ENCODE assay signal across 1 cellular context in the genomic region with DNA sequence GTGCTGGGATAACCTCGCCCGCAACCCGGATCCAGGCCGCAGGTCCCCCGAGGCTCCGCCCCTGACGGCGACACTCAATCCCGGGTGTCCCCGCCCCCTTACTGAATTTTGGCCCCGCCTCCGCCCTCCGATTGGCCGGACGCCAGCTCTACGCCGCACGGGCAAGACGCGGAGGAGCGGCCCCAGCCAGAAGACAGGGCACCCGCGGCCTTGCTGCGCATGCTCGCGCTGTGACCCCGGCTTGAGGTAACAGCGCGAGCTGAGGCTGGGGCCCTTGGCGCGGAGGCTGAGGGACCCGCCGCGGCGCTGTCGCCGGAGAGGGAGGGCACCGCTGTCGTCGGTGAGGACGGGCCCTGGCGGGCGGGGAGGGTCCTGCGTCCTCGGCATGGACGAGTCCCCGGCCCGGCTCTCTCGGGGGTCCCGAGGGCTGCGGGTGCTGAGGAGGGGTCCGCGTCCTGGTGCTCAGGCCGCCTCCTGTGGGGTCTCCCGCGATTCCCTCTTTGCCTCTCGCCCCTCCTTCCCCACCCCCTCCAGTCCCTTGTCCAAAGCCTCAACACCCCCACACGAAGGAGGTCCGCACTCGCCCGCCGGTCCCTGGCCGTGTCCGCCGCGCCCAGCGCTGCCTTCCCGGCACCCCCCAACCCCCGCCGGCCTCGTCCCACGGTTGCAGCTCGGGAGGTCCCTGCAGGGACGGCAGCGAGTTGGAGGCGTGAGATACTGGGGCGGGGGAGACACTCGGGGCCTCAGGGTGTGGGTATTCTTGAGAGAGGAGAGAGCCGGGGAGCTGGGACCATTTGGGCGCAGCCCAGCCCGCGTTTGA.
A peak's percentile ranks its signal among the peaks of the same experiment; 100 is the strongest.
TF ChIP-seq lines count a peak whose summit lies in the region.

A gene with protein sequence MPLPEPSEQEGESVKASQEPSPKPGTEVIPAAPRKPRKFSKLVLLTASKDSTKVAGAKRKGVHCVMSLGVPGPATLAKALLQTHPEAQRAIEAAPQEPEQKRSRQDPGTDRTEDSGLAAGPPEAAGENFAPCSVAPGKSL (plus strand): TSS at position 189 of the 820 bp plus-strand sequence. CDS start 13,235 bp downstream, outside the sequence.

TF ChIP-seq in K562, 482 proteins besides CTCF, POLR2A, EP300 and RAD21 (continued from another document and continues in another):
- TF ChIP-seq, protein P1, sequence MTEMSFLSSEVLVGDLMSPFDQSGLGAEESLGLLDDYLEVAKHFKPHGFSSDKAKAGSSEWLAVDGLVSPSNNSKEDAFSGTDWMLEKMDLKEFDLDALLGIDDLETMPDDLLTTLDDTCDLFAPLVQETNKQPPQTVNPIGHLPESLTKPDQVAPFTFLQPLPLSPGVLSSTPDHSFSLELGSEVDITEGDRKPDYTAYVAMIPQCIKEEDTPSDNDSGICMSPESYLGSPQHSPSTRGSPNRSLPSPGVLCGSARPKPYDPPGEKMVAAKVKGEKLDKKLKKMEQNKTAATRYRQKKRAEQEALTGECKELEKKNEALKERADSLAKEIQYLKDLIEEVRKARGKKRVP (CRISPR knock-in tag; IDR thresholded peaks at IDR 0.05): no peak
- TF ChIP-seq, protein P2, sequence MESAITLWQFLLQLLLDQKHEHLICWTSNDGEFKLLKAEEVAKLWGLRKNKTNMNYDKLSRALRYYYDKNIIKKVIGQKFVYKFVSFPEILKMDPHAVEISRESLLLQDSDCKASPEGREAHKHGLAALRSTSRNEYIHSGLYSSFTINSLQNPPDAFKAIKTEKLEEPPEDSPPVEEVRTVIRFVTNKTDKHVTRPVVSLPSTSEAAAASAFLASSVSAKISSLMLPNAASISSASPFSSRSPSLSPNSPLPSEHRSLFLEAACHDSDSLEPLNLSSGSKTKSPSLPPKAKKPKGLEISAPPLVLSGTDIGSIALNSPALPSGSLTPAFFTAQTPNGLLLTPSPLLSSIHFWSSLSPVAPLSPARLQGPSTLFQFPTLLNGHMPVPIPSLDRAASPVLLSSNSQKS (CRISPR knock-in tag; IDR thresholded peaks at IDR 0.05): no peak
- TF ChIP-seq TARDBP (IDR thresholded peaks at IDR 0.05): no peak
- no peak for TF ChIP-seq ZNF408 (CRISPR knock-in tag; IDR thresholded peaks at IDR 0.05; ENCODE audit: low read depth)
- TF ChIP-seq ZNF561 (CRISPR knock-in tag; conservative IDR thresholded peaks at IDR 0.05): no peak
- TF ChIP-seq CREM (IDR thresholded peaks at IDR 0.05; ENCODE audit: low read depth): peak; percentile 51
- TF ChIP-seq, protein P3, sequence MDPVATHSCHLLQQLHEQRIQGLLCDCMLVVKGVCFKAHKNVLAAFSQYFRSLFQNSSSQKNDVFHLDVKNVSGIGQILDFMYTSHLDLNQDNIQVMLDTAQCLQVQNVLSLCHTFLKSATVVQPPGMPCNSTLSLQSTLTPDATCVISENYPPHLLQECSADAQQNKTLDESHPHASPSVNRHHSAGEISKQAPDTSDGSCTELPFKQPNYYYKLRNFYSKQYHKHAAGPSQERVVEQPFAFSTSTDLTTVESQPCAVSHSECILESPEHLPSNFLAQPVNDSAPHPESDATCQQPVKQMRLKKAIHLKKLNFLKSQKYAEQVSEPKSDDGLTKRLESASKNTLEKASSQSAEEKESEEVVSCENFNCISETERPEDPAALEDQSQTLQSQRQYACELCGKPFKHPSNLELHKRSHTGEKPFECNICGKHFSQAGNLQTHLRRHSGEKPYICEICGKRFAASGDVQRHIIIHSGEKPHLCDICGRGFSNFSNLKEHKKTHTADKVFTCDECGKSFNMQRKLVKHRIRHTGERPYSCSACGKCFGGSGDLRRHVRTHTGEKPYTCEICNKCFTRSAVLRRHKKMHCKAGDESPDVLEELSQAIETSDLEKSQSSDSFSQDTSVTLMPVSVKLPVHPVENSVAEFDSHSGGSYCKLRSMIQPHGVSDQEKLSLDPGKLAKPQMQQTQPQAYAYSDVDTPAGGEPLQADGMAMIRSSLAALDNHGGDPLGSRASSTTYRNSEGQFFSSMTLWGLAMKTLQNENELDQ (CRISPR knock-in tag; IDR thresholded peaks at IDR 0.05; ENCODE audit: borderline replicate concordance): no peak
- TF ChIP-seq ZNF384 (IDR thresholded peaks at IDR 0.05; ENCODE audit: low read depth, low read length): no peak
- TF ChIP-seq ZNF707 (CRISPR knock-in tag; conservative IDR thresholded peaks at IDR 0.05): no peak
- 0 out of 4 replicates have a peak, but pooled peaks of 1 of the 2 experiments have one; percentile 23 for TF ChIP-seq TRIM24 (IDR thresholded peaks at IDR 0.05)
- TF ChIP-seq ZNF668 (CRISPR knock-in tag; IDR thresholded peaks at IDR 0.05): no peak
- peak; percentile 58 for TF ChIP-seq POLR2AphosphoS5 (IDR thresholded peaks at IDR 0.05; ENCODE audit: control insufficient read depth, insufficient read depth, low read depth, low read length)
- TF ChIP-seq, protein P4, sequence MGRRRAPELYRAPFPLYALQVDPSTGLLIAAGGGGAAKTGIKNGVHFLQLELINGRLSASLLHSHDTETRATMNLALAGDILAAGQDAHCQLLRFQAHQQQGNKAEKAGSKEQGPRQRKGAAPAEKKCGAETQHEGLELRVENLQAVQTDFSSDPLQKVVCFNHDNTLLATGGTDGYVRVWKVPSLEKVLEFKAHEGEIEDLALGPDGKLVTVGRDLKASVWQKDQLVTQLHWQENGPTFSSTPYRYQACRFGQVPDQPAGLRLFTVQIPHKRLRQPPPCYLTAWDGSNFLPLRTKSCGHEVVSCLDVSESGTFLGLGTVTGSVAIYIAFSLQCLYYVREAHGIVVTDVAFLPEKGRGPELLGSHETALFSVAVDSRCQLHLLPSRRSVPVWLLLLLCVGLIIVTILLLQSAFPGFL (CRISPR knock-in tag; IDR thresholded peaks at IDR 0.05): peak; percentile 93; the same call in 1 of the 2 replicates
- TF ChIP-seq SMAD2 (IDR thresholded peaks at IDR 0.05; ENCODE audit: low read depth, low read length): no peak
- peak in 1 of 2 experiments; percentile 45; a peak in 1 of 4 replicates for TF ChIP-seq SRF (CRISPR knock-in tag; IDR thresholded peaks at IDR 0.05)
- TF ChIP-seq ZFP1 (CRISPR knock-in tag; IDR thresholded peaks at IDR 0.05): no peak
- no peak for TF ChIP-seq TEAD4 (IDR thresholded peaks at IDR 0.05; ENCODE audit: low read length)
- TF ChIP-seq TEAD4 (CRISPR knock-in tag; IDR thresholded peaks at IDR 0.05; ENCODE audit: borderline replicate concordance): no peak
- no peak for TF ChIP-seq ZNF175 (CRISPR knock-in tag; IDR thresholded peaks at IDR 0.05; ENCODE audit: low read depth)
- TF ChIP-seq BRD4 (IDR thresholded peaks at IDR 0.05): peak; percentile 74; the same call in 1 of the 2 replicates
- TF ChIP-seq NR1H2 (CRISPR knock-in tag; IDR thresholded peaks at IDR 0.05): no peak
- TF ChIP-seq, protein P5, sequence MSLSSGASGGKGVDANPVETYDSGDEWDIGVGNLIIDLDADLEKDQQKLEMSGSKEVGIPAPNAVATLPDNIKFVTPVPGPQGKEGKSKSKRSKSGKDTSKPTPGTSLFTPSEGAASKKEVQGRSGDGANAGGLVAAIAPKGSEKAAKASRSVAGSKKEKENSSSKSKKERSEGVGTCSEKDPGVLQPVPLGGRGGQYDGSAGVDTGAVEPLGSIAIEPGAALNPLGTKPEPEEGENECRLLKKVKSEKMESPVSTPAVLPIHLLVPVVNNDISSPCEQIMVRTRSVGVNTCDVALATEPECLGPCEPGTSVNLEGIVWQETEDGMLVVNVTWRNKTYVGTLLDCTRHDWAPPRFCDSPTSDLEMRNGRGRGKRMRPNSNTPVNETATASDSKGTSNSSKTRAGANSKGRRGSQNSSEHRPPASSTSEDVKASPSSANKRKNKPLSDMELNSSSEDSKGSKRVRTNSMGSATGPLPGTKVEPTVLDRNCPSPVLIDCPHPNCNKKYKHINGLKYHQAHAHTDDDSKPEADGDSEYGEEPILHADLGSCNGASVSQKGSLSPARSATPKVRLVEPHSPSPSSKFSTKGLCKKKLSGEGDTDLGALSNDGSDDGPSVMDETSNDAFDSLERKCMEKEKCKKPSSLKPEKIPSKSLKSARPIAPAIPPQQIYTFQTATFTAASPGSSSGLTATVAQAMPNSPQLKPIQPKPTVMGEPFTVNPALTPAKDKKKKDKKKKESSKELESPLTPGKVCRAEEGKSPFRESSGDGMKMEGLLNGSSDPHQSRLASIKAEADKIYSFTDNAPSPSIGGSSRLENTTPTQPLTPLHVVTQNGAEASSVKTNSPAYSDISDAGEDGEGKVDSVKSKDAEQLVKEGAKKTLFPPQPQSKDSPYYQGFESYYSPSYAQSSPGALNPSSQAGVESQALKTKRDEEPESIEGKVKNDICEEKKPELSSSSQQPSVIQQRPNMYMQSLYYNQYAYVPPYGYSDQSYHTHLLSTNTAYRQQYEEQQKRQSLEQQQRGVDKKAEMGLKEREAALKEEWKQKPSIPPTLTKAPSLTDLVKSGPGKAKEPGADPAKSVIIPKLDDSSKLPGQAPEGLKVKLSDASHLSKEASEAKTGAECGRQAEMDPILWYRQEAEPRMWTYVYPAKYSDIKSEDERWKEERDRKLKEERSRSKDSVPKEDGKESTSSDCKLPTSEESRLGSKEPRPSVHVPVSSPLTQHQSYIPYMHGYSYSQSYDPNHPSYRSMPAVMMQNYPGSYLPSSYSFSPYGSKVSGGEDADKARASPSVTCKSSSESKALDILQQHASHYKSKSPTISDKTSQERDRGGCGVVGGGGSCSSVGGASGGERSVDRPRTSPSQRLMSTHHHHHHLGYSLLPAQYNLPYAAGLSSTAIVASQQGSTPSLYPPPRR (CRISPR knock-in tag; IDR thresholded peaks at IDR 0.05; ENCODE audit: borderline replicate concordance): 0 out of 2 replicates have a peak, but pooled peaks have one; percentile 33
- peak; percentile 76; the same call in 1 of the 2 replicates for TF ChIP-seq RB1 (IDR thresholded peaks at IDR 0.05; ENCODE audit: low read depth)
- TF ChIP-seq, protein P6, sequence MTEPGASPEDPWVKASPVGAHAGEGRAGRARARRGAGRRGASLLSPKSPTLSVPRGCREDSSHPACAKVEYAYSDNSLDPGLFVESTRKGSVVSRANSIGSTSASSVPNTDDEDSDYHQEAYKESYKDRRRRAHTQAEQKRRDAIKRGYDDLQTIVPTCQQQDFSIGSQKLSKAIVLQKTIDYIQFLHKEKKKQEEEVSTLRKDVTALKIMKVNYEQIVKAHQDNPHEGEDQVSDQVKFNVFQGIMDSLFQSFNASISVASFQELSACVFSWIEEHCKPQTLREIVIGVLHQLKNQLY (CRISPR knock-in tag; conservative IDR thresholded peaks at IDR 0.05): no peak
- TF ChIP-seq FOSL1 (tag; conservative IDR thresholded peaks at IDR 0.05): no peak
- TF ChIP-seq ZNF830 (CRISPR knock-in tag; IDR thresholded peaks at IDR 0.05): no peak
- peak; percentile 99 for TF ChIP-seq NRF1 (conservative IDR thresholded peaks at IDR 0.05 in 1 of 2, IDR thresholded peaks at IDR 0.05 in 1 of 2)
- peak; percentile 70 for TF ChIP-seq ESRRA (IDR thresholded peaks at IDR 0.05; ENCODE audit: borderline replicate concordance, low read depth)
- TF ChIP-seq CBFB (CRISPR knock-in tag; IDR thresholded peaks at IDR 0.05): 0 out of 2 replicates have a peak, but pooled peaks have one; percentile 29
- TF ChIP-seq TCFL5 (CRISPR knock-in tag; conservative IDR thresholded peaks at IDR 0.05): no peak
- TF ChIP-seq, protein P7, sequence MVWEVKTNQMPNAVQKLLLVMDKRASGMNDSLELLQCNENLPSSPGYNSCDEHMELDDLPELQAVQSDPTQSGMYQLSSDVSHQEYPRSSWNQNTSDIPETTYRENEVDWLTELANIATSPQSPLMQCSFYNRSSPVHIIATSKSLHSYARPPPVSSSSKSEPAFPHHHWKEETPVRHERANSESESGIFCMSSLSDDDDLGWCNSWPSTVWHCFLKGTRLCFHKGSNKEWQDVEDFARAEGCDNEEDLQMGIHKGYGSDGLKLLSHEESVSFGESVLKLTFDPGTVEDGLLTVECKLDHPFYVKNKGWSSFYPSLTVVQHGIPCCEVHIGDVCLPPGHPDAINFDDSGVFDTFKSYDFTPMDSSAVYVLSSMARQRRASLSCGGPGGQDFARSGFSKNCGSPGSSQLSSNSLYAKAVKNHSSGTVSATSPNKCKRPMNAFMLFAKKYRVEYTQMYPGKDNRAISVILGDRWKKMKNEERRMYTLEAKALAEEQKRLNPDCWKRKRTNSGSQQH (CRISPR knock-in tag; IDR thresholded peaks at IDR 0.05): no peak
- no peak for TF ChIP-seq RBM22 (IDR thresholded peaks at IDR 0.05; ENCODE audit: low read depth, low read length, poor library complexity, severe bottlenecking)
- peak; percentile 57; the same call in 1 of the 2 replicates for TF ChIP-seq MBD2 (IDR thresholded peaks at IDR 0.05; ENCODE audit: borderline replicate concordance, low read depth)
- 0 out of 2 replicates have a peak, but pooled peaks have one; percentile 34 for TF ChIP-seq ZNF12 (CRISPR knock-in tag; IDR thresholded peaks at IDR 0.05)
- TF ChIP-seq ZNF311 (CRISPR knock-in tag; IDR thresholded peaks at IDR 0.05): no peak
- peak; percentile 92; the same call in 1 of the 2 replicates for TF ChIP-seq PHF8 (IDR thresholded peaks at IDR 0.05; ENCODE audit: borderline replicate concordance, low read length)
- no peak for TF ChIP-seq CBX2 (IDR thresholded peaks at IDR 0.05; ENCODE audit: insufficient read depth, low read length, poor library complexity, severe bottlenecking)
